ENCODE assay signal across 10 cellular contexts in the genomic region with DNA sequence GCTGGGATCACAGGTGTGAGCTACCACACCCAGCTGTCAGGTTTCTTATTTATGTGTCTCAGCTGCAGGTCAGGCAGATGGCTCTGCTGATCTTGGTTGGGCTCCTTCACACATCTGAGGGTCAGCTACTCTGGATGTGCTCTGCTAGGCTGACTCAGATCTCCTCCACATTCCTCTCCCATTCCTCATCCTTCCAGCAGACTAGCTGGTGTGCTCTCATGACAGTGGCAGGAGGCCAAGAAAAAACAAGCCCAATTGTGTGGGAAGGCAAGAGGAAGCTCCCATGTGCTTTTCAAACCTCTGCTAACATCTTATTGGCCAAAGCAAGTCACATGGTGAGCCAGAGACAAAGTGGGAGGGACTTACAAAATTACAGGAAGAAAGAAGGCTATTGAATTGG. TPM values are rescaled to one million over a fixed set of nuclear protein-coding genes. Genes with fewer than 3 reads are reported as not detected.
DNase-seq lines count a peak whose midpoint lies in the region; ATAC-seq and TF ChIP-seq lines count a peak whose summit lies in the region.
"Had no signal": no experiment of that assay in that cellular context is flagged by ENCODE, and none has a peak within 500 bp of the region (broad histone marks: within the 10 kb centered on the region; RNA-seq: fewer than 3 reads in every experiment).

No MANE protein-coding gene starts in this region.

- no peak overlapping the region for H2AK5ac ChIP-seq in mesendoderm (ENCODE audit: low read length)

- in situ Hi-C loops in astrocyte of the spinal cord (cut with HindIII; ENCODE audit: low sequenced_read_pairs), result no loop called here

- no peak for ATAC-seq in Right ventricle myocardium superior (ENCODE audit: poor library complexity)
- no peak for ATAC-seq in activated CD8-positive, alpha-beta T cell treated with anti-CD3 and anti-CD28 coated beads, Interleukin-2, amount 10 ng/mL, durations not matched to agents 7 days and 5 days
- no peak for ATAC-seq in stimulated activated memory B cell treated with anti-CD40 and anti-IgM and Interleukin-4, amounts not matched to agents 10 μg/mL and 1 μg/mL and 100 μg/mL, for 72 hours

- DNase-seq in DMS 273 (lab: John Stamatoyannopoulos, UW; ENCODE audit: unreplicated experiment), result peak; percentile 66
- DNase-seq in LHCN-M2 (ENCODE audit: low read depth), result peak; percentile 94
- DNase-seq in astrocyte of the spinal cord (ENCODE audit: low read depth, low spot score), result peak; percentile 87
- peak; percentile 93 for DNase-seq in mesendoderm
- DNase-seq in Right ventricle myocardium superior, result no peak
- DNase-seq in activated CD8-positive, alpha-beta T cell treated with anti-CD3 and anti-CD28 coated beads, Interleukin-2, amount 10 ng/mL, durations not matched to agents 7 days and 5 days, result no peak
- DNase-seq in stimulated activated CD4-positive, alpha-beta T cell treated with anti-CD3 and anti-CD28 coated beads, Interleukin-2, amount 100 ng/mL, for 48 hours, result no peak
- DNase-seq: nephron progenitor cell; NK-92 treated with Interleukin-12 subunit alpha and Interleukin-12 subunit beta, amount 100 ng/mL, for 24 hours had no signal

- CTCF ChIA-PET in activated CD8-positive, alpha-beta T cell treated with anti-CD3 and anti-CD28 coated beads, Interleukin-2, amount 10 ng/mL, durations not matched to agents 7 days and 5 days (lab: Charles Lee), result interaction anchor here (1.1 kb wide), 1 partner anchor 136 kb away, joined by 3 read pairs; no protein-coding TSS in a partner anchor

- no peak overlapping the region for H3K27ac ChIP-seq in mesendoderm (ENCODE audit: low read depth, low read length)

- H2BK120ac ChIP-seq in mesendoderm (ENCODE audit: low read depth, low read length), result no peak overlapping the region

- H4K5ac ChIP-seq in mesendoderm (ENCODE audit: low read length), result no peak overlapping the region

- no peak overlapping the region for H3K4me3 Mint-ChIP-seq in activated CD8-positive, alpha-beta T cell treated with anti-CD3 and anti-CD28 coated beads, Interleukin-2, amount 10 ng/mL, durations not matched to agents 7 days and 5 days
- H3K4me3 Mint-ChIP-seq in stimulated activated memory B cell treated with anti-CD40 and anti-IgM and Interleukin-4, amounts not matched to agents 10 μg/mL and 1 μg/mL and 100 μg/mL, for 72 hours, result no peak overlapping the region
- H3K4me3 Mint-ChIP-seq: nephron progenitor cell had no signal

- no peaks in the 10 kb centered on the region for H3K36me3 Mint-ChIP-seq in activated CD8-positive, alpha-beta T cell treated with anti-CD3 and anti-CD28 coated beads, Interleukin-2, amount 10 ng/mL, durations not matched to agents 7 days and 5 days (ENCODE audit: low read depth)
- H3K36me3 Mint-ChIP-seq in stimulated activated memory B cell treated with anti-CD40 and anti-IgM and Interleukin-4, amounts not matched to agents 10 μg/mL and 1 μg/mL and 100 μg/mL, for 72 hours, result no peaks in the 10 kb centered on the region

- TF ChIP-seq CTCF in astrocyte of the spinal cord (IDR thresholded peaks at IDR 0.05; ENCODE audit: low read depth, low read length), result no peak

- no peaks in the 10 kb centered on the region for H3K9me3 Mint-ChIP-seq in activated CD8-positive, alpha-beta T cell treated with anti-CD3 and anti-CD28 coated beads, Interleukin-2, amount 10 ng/mL, durations not matched to agents 7 days and 5 days (ENCODE audit: insufficient read depth)
- H3K9me3 Mint-ChIP-seq in stimulated activated memory B cell treated with anti-CD40 and anti-IgM and Interleukin-4, amounts not matched to agents 10 μg/mL and 1 μg/mL and 100 μg/mL, for 72 hours, result no peaks in the 10 kb centered on the region

- H3K4me1 Mint-ChIP-seq in activated CD8-positive, alpha-beta T cell treated with anti-CD3 and anti-CD28 coated beads, Interleukin-2, amount 10 ng/mL, durations not matched to agents 7 days and 5 days (ENCODE audit: low read depth), result peaks cover 8% of the 10 kb centered on the region
- H3K4me1 Mint-ChIP-seq in stimulated activated memory B cell treated with anti-CD40 and anti-IgM and Interleukin-4, amounts not matched to agents 10 μg/mL and 1 μg/mL and 100 μg/mL, for 72 hours, result peaks cover 10% of the 10 kb centered on the region

- H3K56ac ChIP-seq in mesendoderm (ENCODE audit: low read length), result no peak overlapping the region

- H3K23ac ChIP-seq in mesendoderm (ENCODE audit: low read length), result no peak overlapping the region

- no peak overlapping the region for H2BK5ac ChIP-seq in mesendoderm (ENCODE audit: low read length)

- no peak overlapping the region for H4K8ac ChIP-seq in mesendoderm (ENCODE audit: low read depth, low read length)

- H3K4me2 ChIP-seq in mesendoderm (ENCODE audit: low read length), result no peak overlapping the region

- H3K4me3 ChIP-seq in astrocyte of the spinal cord (ENCODE audit: low read depth, low read length) (no peak overlapping the region), mesendoderm (ENCODE audit: low read length) (no peak overlapping the region)

- intact Hi-C loops in Right ventricle myocardium superior (cut with DNase I), result no loop called here

- H3K4ac ChIP-seq in mesendoderm (ENCODE audit: low read depth, low read length), result no peak overlapping the region

- H3K18ac ChIP-seq in mesendoderm (ENCODE audit: low read length), result no peak overlapping the region

- H3K27me3 ChIP-seq in mesendoderm (ENCODE audit: insufficient read depth, low read length, poor library complexity), result no peaks in the 10 kb centered on the region

- H3K9ac ChIP-seq in mesendoderm (ENCODE audit: low read length), result no peak overlapping the region

- POLR2A ChIA-PET in activated CD8-positive, alpha-beta T cell treated with anti-CD3 and anti-CD28 coated beads, Interleukin-2, amount 10 ng/mL, durations not matched to agents 7 days and 5 days (lab: Charles Lee), result interaction anchor here (1.6 kb wide), 1 partner anchor 12 kb away, joined by 4 read pairs; a partner anchor contains a TSS

- no peaks in the 10 kb centered on the region for H3K4me1 ChIP-seq in mesendoderm (ENCODE audit: control insufficient read depth, low read depth, low read length)

- no peaks in the 10 kb centered on the region for H3K36me3 ChIP-seq in mesendoderm (ENCODE audit: control insufficient read depth, insufficient read depth, low read length)

- no peaks in the 10 kb centered on the region for H3K79me1 ChIP-seq in mesendoderm (ENCODE audit: low read length)

- peaks cover 6% of the 10 kb centered on the region for H3K27me3 Mint-ChIP-seq in activated CD8-positive, alpha-beta T cell treated with anti-CD3 and anti-CD28 coated beads, Interleukin-2, amount 10 ng/mL, durations not matched to agents 7 days and 5 days (ENCODE audit: low read depth)
- H3K27me3 Mint-ChIP-seq in stimulated activated memory B cell treated with anti-CD40 and anti-IgM and Interleukin-4, amounts not matched to agents 10 μg/mL and 1 μg/mL and 100 μg/mL, for 72 hours, result no peaks in the 10 kb centered on the region

- no peak overlapping the region for H3K27ac Mint-ChIP-seq in activated CD8-positive, alpha-beta T cell treated with anti-CD3 and anti-CD28 coated beads, Interleukin-2, amount 10 ng/mL, durations not matched to agents 7 days and 5 days
- H3K27ac Mint-ChIP-seq in stimulated activated memory B cell treated with anti-CD40 and anti-IgM and Interleukin-4, amounts not matched to agents 10 μg/mL and 1 μg/mL and 100 μg/mL, for 72 hours, result no peak overlapping the region

- H3K79me2 ChIP-seq in mesendoderm (ENCODE audit: control insufficient read depth, insufficient read depth, low read length), result no peaks in the 10 kb centered on the region

- no peak overlapping the region for H2BK15ac ChIP-seq in mesendoderm (replicated peaks; ENCODE audit: low read depth)

RNA-seq across cellular contexts. Expression of a gene that starts 11.7 kb away (rescaled TPM):
- 70.3 and 87.7 TPM in 2 replicates for total RNA-seq in LHCN-M2 (2014; rRNA removed)
- 29.3 TPM for polyA plus RNA-seq in LHCN-M2 (2012)
- 135 TPM for polyA plus RNA-seq in mesendoderm (2013, experiment 1 of 2)
- polyA plus RNA-seq in mesendoderm (2013, experiment 2 of 2), result 139 TPM
- total RNA-seq in Right ventricle myocardium superior, result 25.0 TPM
- 100 to 1,000 TPM in 1 of 2 experiments, 10 to 100 TPM in 1; 96.4 to 107 TPM for total RNA-seq in activated CD8-positive, alpha-beta T cell treated with anti-CD3 and anti-CD28 coated beads, Interleukin-2, amount 10 ng/mL, durations not matched to agents 7 days and 5 days

Comparison
In these comparisons a context has a peak if more than half of its experiments do, and no peak if none do; other contexts are left out.
1. DNase-seq: peak in DMS 273 (single experiment), LHCN-M2 (single experiment), astrocyte of the spinal cord (single experiment) and mesendoderm (single experiment); none in Right ventricle myocardium superior (single experiment), activated CD8-positive, alpha-beta T cell treated with anti-CD3 and anti-CD28 coated beads, Interleukin-2, amount 10 ng/mL, durations not matched to agents 7 days and 5 days (single experiment) and stimulated activated CD4-positive, alpha-beta T cell treated with anti-CD3 and anti-CD28 coated beads, Interleukin-2, amount 100 ng/mL, for 48 hours (0 of 2).